ENCODE assay signal across 19 cellular contexts in genomic region chr6:42599558-42599957, GRCh38.
"Had no signal": no experiment of that assay in that cellular context is flagged by ENCODE, and none has a peak within 500 bp of the region (broad histone marks: within the 10 kb centered on the region; RNA-seq: fewer than 3 reads in every experiment).

No MANE protein-coding gene starts in this region.

- H3K4me1 ChIP-seq: sigmoid colon, tibial artery, upper lobe of left lung, uterus had no signal

- H3K27me3 ChIP-seq: heart left ventricle, sigmoid colon, tibial artery, upper lobe of left lung, uterus had no signal

- FAIRE-seq: endothelial cell of umbilical vein, frontal cortex, small intestine had no signal

- H3K9me3 ChIP-seq: sigmoid colon, tibial artery, upper lobe of left lung, uterus had no signal

- H3K4me3 ChIP-seq: coronary artery, heart left ventricle, sigmoid colon, tibial artery, upper lobe of left lung, uterus had no signal

- ATAC-seq: heart left ventricle, left lobe of liver, natural killer cell had no signal

- DNase-seq: effector CD4-positive, alpha-beta T cell; endodermal cell; heart left ventricle; hippocampal formation; islet precursor cell; mammary epithelial cell; natural killer cell; posterior cingulate gyrus; sigmoid colon; small intestine; stimulated activated CD4-positive, alpha-beta T cell treated with anti-CD3 and anti-CD28 coated beads, Interleukin-12 subunit alpha, Interleukin-12 subunit beta, amount 100 ng/mL, for 4 hours; stimulated activated naive CD4-positive, alpha-beta T cell treated with Interleukin-2 at 50 U/mL for 16 hours; tibial artery; upper lobe of left lung; uterus had no signal

- H3K27ac ChIP-seq: coronary artery, heart left ventricle, sigmoid colon, tibial artery, upper lobe of left lung, uterus had no signal

- H3K36me3 ChIP-seq: uterus had no signal
